ENCODE assay signal across 8 cellular contexts in the genomic region with DNA sequence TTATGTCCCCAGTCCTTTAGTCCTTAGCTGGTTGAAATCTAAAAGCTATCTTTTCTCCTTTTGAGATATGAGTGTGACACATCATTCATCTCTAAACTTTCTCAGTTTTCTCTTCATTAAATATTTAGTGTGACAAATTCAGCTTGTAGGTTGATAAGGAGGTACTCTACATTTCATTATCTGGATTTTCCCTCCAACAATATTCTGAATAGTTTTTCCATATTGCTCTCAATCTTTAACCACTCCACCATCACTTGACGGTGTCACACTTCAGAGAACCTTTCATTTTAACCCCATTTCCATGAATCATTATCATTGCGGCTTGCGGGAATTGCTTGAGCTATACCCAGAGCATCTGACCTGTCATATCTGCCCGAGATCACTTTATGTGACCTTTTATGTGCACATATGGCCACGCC. TPM values are rescaled to one million over a fixed set of nuclear protein-coding genes. Genes with fewer than 3 reads are reported as not detected.
DNase-seq lines count a peak whose midpoint lies in the region; ATAC-seq and TF ChIP-seq lines count a peak whose summit lies in the region.

No MANE protein-coding gene starts in this region.

- no peak for TF ChIP-seq CTCF in SK-N-SH (IDR thresholded peaks at IDR 0.05)

- TF ChIP-seq RAD21 in SK-N-SH (IDR thresholded peaks at IDR 0.05; ENCODE audit: low read length) = no peak

- H3K4me3 ChIP-seq in muscle layer of duodenum (ENCODE audit: low read depth in 1 of 2, low read length in 2 of 2) (no peak overlapping the region), SK-N-SH (ENCODE audit: low read depth in 2 of 2, low read length in 1 of 2) (no peak overlapping the region), MG63 (no peak overlapping the region)

- no peak overlapping the region for H2AFZ ChIP-seq in SK-N-SH (ENCODE audit: low read depth)

- CTCF ChIA-PET in SK-N-SH (lab: Yijun Ruan, JAX) = interaction anchor here (1.1 to 2.8 kb wide), 4 partner anchors 10 to 1273 kb away, joined by 3 to 12 read pairs (median 4); no protein-coding TSS in a partner anchor

- H3K27me3 ChIP-seq in muscle layer of duodenum (ENCODE audit: low read depth, low read length) (no peaks in the 10 kb centered on the region), SK-N-SH (ENCODE audit: insufficient read depth) (no peaks in the 10 kb centered on the region), MG63 (no peaks in the 10 kb centered on the region)

- H3K4me2 ChIP-seq in SK-N-SH = no peak overlapping the region

- peak; percentile 68 for DNase-seq in RPMI7951 (ENCODE audit: low read depth)
- no peak for DNase-seq in DMS153 treated with DMSO at 0.1 percent for 48 hours (lab: John Stamatoyannopoulos, UW; ENCODE audit: unreplicated experiment)
- no peak for DNase-seq in SK-N-SH
- DNase-seq in MG63 = no peak

- TF ChIP-seq POLR2A in GM18505 (IDR thresholded peaks at IDR 0.05; ENCODE audit: borderline replicate concordance, extremely low read depth, insufficient read depth, insufficient read length) = no peak

- H3K36me3 ChIP-seq in muscle layer of duodenum (ENCODE audit: control insufficient read depth in 1 of 2, insufficient read depth in 2 of 2, low read length in 2 of 2) (peaks cover 0 to 4% of the 10 kb centered on the region in 2 donors), SK-N-SH (replicated peaks in 1 of 2; ENCODE audit: control insufficient read depth in 1 of 2, insufficient read depth in 2 of 2, low read length in 1 of 2) (no peaks in the 10 kb centered on the region), MG63 (no peaks in the 10 kb centered on the region)

- H3K9me2 ChIP-seq in SK-N-SH = no peaks in the 10 kb centered on the region

- no peaks in the 10 kb centered on the region for H3K9me3 ChIP-seq in muscle layer of duodenum (ENCODE audit: control insufficient read depth in 1 of 2, low read length in 2 of 2)
- no peaks in the 10 kb centered on the region for H3K9me3 ChIP-seq in SK-N-SH
- no peaks in the 10 kb centered on the region for H3K9me3 ChIP-seq in MG63

- POLR2A ChIA-PET in SK-N-SH (lab: Yijun Ruan, JAX) = no interaction called here

- H3K4me1 ChIP-seq in muscle layer of duodenum (ENCODE audit: control insufficient read depth in 1 of 2, insufficient read depth in 2 of 2, low read length in 2 of 2) (peaks cover 0 to 9% of the 10 kb centered on the region in 2 donors), SK-N-SH (ENCODE audit: control insufficient read depth in 1 of 2, insufficient read depth in 2 of 2, low read depth in 1 of 2, low read length in 1 of 2) (no peaks in the 10 kb centered on the region; a peak in 1 of 4 replicates)

- no peaks in the 10 kb centered on the region for H4K20me1 ChIP-seq in SK-N-SH (ENCODE audit: insufficient read depth)

- no peak overlapping the region for H3K9ac ChIP-seq in SK-N-SH

- no peaks in the 10 kb centered on the region for H3F3A ChIP-seq in SK-N-SH (replicated peaks; ENCODE audit: insufficient read depth)

- 60% methylated on average over 5 of the region's 5 CpGs for WGBS in SK-N-SH (ENCODE audit: low lambda C conversion rate)

- TF ChIP-seq EP300 in SK-N-SH (IDR thresholded peaks at IDR 0.05; ENCODE audit: borderline replicate concordance in 1 of 2, low read depth in 1 of 2, low read length in 1 of 2) = no peak

- peak; percentile 67 for ATAC-seq in GM18505 (IDR thresholded peaks at IDR 0.05; ENCODE audit: unreplicated experiment)
- peak; percentile 74 for ATAC-seq in HG02642 (IDR thresholded peaks at IDR 0.05; ENCODE audit: poor library complexity, unreplicated experiment)
- ATAC-seq in GM21515 (IDR thresholded peaks at IDR 0.05; ENCODE audit: unreplicated experiment) = no peak

- H3K27ac ChIP-seq in muscle layer of duodenum (ENCODE audit: low read length) (peak overlapping the region; percentile 79), SK-N-SH (ENCODE audit: low read depth in 2 of 2, low read length in 1 of 2) (no peak overlapping the region)

- H3K79me2 ChIP-seq in SK-N-SH (ENCODE audit: insufficient read depth) = no peaks in the 10 kb centered on the region

TF ChIP-seq in SK-N-SH, 30 proteins besides CTCF, POLR2A, EP300 and RAD21:
- no peak for TF ChIP-seq SMC3 (IDR thresholded peaks at IDR 0.05; ENCODE audit: low read depth, low read length)
- no peak for TF ChIP-seq RXRA (IDR thresholded peaks at IDR 0.05; ENCODE audit: borderline replicate concordance, low read depth)
- TF ChIP-seq CHD2 (IDR thresholded peaks at IDR 0.05; ENCODE audit: low read length, partially characterized antibody) = no peak
- TF ChIP-seq MEF2A (IDR thresholded peaks at IDR 0.05; ENCODE audit: borderline replicate concordance, low read depth) = no peak
- no peak for TF ChIP-seq YY1 (IDR thresholded peaks at IDR 0.05; ENCODE audit: low read depth)
- TF ChIP-seq POLR2AphosphoS5 (IDR thresholded peaks at IDR 0.05; ENCODE audit: low read depth, low read length) = no peak
- no peak for TF ChIP-seq ELF1 (IDR thresholded peaks at IDR 0.05)

RNA-seq across cellular contexts. Expression of a gene that starts 16.1 kb away (rescaled TPM):
- 0.29 and 0.36 TPM in 2 replicates for total RNA-seq in RPMI7951 (2014; rRNA removed; shearing (Covaris generic))
- 0.03 TPM in 1 of 2 replicates, not detected in the other for polyA plus RNA-seq in SK-N-SH (2012; rRNA removed)
- 0.01 TPM in 1 of 2 replicates, not detected in the other for polyA plus RNA-seq in SK-N-SH (2012; cell fraction: cytosol; rRNA removed)
- polyA plus RNA-seq in SK-N-SH (2012; cell fraction: nucleus; rRNA removed) = 0.17 and 0.19 TPM in 2 replicates
- not detected in 2 replicates for total RNA-seq in MG63 (2014; rRNA removed; shearing (Covaris generic); ENCODE audit: low replicate concordance)

RNA-seq across cellular contexts. Expression of a gene that starts 46.9 kb away (rescaled TPM):
- total RNA-seq in RPMI7951 (2014; rRNA removed; shearing (Covaris generic)) = 0.39 TPM in 1 of 2 replicates, not detected in the other
- polyA plus RNA-seq in SK-N-SH (2012; rRNA removed) = 0.49 and 0.65 TPM in 2 replicates
- 0.35 and 0.42 TPM in 2 replicates for polyA plus RNA-seq in SK-N-SH (2012; cell fraction: cytosol; rRNA removed)
- 0.18 and 0.57 TPM in 2 replicates for polyA plus RNA-seq in SK-N-SH (2012; cell fraction: nucleus; rRNA removed)
- 0.03 TPM in 1 of 2 replicates, not detected in the other for total RNA-seq in MG63 (2014; rRNA removed; shearing (Covaris generic); ENCODE audit: low replicate concordance)
